In genomic region chr1:160069460-160070231, GRCh38 we compare ENCODE assay signal across 8 cellular contexts. TPM values are rescaled to one million over a fixed set of nuclear protein-coding genes. Genes with fewer than 3 reads are reported as not detected.
DNase-seq lines count a peak whose midpoint lies in the region; ATAC-seq and TF ChIP-seq lines count a peak whose summit lies in the region.

TSS of gene KCNJ10 (minus strand) at chr1:160070160. CDS start at chr1:160042532, 27,628 bp downstream.

- ATAC-seq in HG03442 (IDR thresholded peaks at IDR 0.05; ENCODE audit: unreplicated experiment) = no peak
- no peak for ATAC-seq in HG03565 (IDR thresholded peaks at IDR 0.05; ENCODE audit: unreplicated experiment)

- H3K27ac ChIP-seq in A673 (ENCODE audit: low read depth, low read length, poor library complexity, severe bottlenecking) = no peak within 1 kb of the TSS

- H3K9ac ChIP-seq in mucosa of stomach (ENCODE audit: low read length) = peak within 1 kb of the TSS; percentile 34

- no peak for DNase-seq in A673 (ENCODE audit: low spot score)
- no peak for DNase-seq in Jurkat, Clone E6-1 (ENCODE audit: low read depth, low spot score)
- no peak for DNase-seq in choroid plexus epithelial cell (ENCODE audit: low read depth)
- DNase-seq in GM19238 (ENCODE audit: insufficient read length, low spot score) = no peak
- DNase-seq in NCI-H2196 (lab: John Stamatoyannopoulos, UW; ENCODE audit: unreplicated experiment) = no peak

- POLR2A ChIA-PET in A673 (lab: Charles Lee; ENCODE audit: low non-redundant PET) = no interaction called here

- H3K4me3 ChIP-seq in A673 (ENCODE audit: low read depth, low read length, poor library complexity, severe bottlenecking) = peak within 1 kb of the TSS; percentile 47
- H3K4me3 ChIP-seq in Jurkat, Clone E6-1 (ENCODE audit: low read length) = peak within 1 kb of the TSS; percentile 77
- peak within 1 kb of the TSS; percentile 60 for H3K4me3 ChIP-seq in choroid plexus epithelial cell (ENCODE audit: low read depth, low read length)
- H3K4me3 ChIP-seq in mucosa of stomach (ENCODE audit: low read length) = peak within 1 kb of the TSS; percentile 19

- BruUV-seq in A673 (replicated peaks; lab: Mats Ljungman, UMichigan) = no TSS peak

- H3K36me3 ChIP-seq in A673 (ENCODE audit: insufficient read depth, low read length, poor library complexity, severe bottlenecking) (no peaks in the 10 kb centered on the region), mucosa of stomach (ENCODE audit: control insufficient read depth, insufficient read depth, low read length) (no peaks in the 10 kb centered on the region)

- H3K4me1 ChIP-seq in A673 (ENCODE audit: insufficient read depth, low read length, poor library complexity, severe bottlenecking) = no peaks in the 10 kb centered on the region
- peaks cover 6% of the 10 kb centered on the region for H3K4me1 ChIP-seq in mucosa of stomach (ENCODE audit: control insufficient read depth, insufficient read depth, low read length)

- CTCF ChIA-PET in A673 (lab: Charles Lee) = interaction anchor here (0.8 to 1.0 kb wide), 2 partner anchors 9 to 16 kb away, joined by 3 read pairs; no protein-coding TSS in a partner anchor

- no peaks in the 10 kb centered on the region for H3K9me3 ChIP-seq in A673 (ENCODE audit: low read depth, low read length, poor library complexity, severe bottlenecking)
- H3K9me3 ChIP-seq in mucosa of stomach (ENCODE audit: control insufficient read depth, low read length) = no peaks in the 10 kb centered on the region

- intact Hi-C loops in A673 (cut with micrococcal nuclease; ENCODE audit: unreplicated experiment) = no loop called here

- no peak for TF ChIP-seq CTCF in A673 (conservative IDR thresholded peaks at IDR 0.05; ENCODE audit: low read depth, low read length)
- TF ChIP-seq CTCF in choroid plexus epithelial cell (conservative IDR thresholded peaks at IDR 0.05; ENCODE audit: low read depth, low read length) = no peak

- peaks cover 11% of the 10 kb centered on the region for H3K27me3 ChIP-seq in A673 (replicated peaks; ENCODE audit: insufficient read depth, low read depth, low read length, poor library complexity)
- H3K27me3 ChIP-seq in mucosa of stomach (ENCODE audit: control insufficient read depth, insufficient read depth, low read length) = peaks cover 38% of the 10 kb centered on the region

RNA-seq across cellular contexts. Expression of gene KCNJ10, which starts in this region (rescaled TPM):
- total RNA-seq in A673 (2021) = not detected in 2 replicates
- polyA plus RNA-seq in Jurkat, Clone E6-1 (2012; ENCODE audit: insufficient read depth, insufficient read length) = 0.73 TPM

Comparison
In these comparisons a context has a peak if more than half of its experiments do, and no peak if none do; other contexts are left out.
1. H3K4me3 ChIP-seq: peak in every context shown above with its lines; median percentile 77 in Jurkat, Clone E6-1; 60 in choroid plexus epithelial cell; 47 in A673; 19 in mucosa of stomach.